ENCODE assay signal across 8 cellular contexts in genomic region chr13:32811297-32811800, GRCh38.
DNase-seq lines count a peak whose midpoint lies in the region; ATAC-seq and TF ChIP-seq lines count a peak whose summit lies in the region.

No MANE protein-coding gene starts in this region.

- no peak overlapping the region for H3K4me3 ChIP-seq in NB4 (ENCODE audit: low read depth, low read length)
- H3K4me3 ChIP-seq in fibroblast of mammary gland (ENCODE audit: control insufficient read depth, low read depth, low read length), result no peak overlapping the region
- no peak overlapping the region for H3K4me3 ChIP-seq in HAP-1
- H3K4me3 ChIP-seq in left lung, result no peak overlapping the region

- H3K4me1 ChIP-seq in HAP-1 (no peaks in the 10 kb centered on the region), left lung (no peaks in the 10 kb centered on the region)

- H3K27ac ChIP-seq in left lung, result no peak overlapping the region

- no peak for TF ChIP-seq POLR2A in NB4 (IDR thresholded peaks at IDR 0.05; ENCODE audit: extremely low read depth, insufficient read length)

- H3K36me3 ChIP-seq in HAP-1 (replicated peaks) (no peaks in the 10 kb centered on the region), left lung (no peaks in the 10 kb centered on the region)

- no peak for TF ChIP-seq CTCF in GM13977 (IDR thresholded peaks at IDR 0.05; ENCODE audit: extremely low read depth, insufficient read depth, missing control alignments)
- no peak for TF ChIP-seq CTCF in NB4 (IDR thresholded peaks at IDR 0.05; ENCODE audit: low read depth, low read length)
- no peak for TF ChIP-seq CTCF in fibroblast of mammary gland (conservative IDR thresholded peaks at IDR 0.05; ENCODE audit: control insufficient read depth, insufficient read depth, low read depth, low read length)
- TF ChIP-seq CTCF in left lung (IDR thresholded peaks at IDR 0.05), result no peak

- H3K9me3 ChIP-seq in HAP-1 (no peaks in the 10 kb centered on the region), left lung (no peaks in the 10 kb centered on the region)

- in situ Hi-C loops in GM13977 (cut with MboI; ENCODE audit: low pct_unique_long_range_greater_than_20kb, low sequenced_read_pairs, unreplicated experiment), result no loop called here
- in situ Hi-C loops in HAP-1 (cut with MboI; ENCODE audit: low sequenced_read_pairs), result no loop called here

- intact Hi-C loops in left lung (cut with DNase I), result no loop called here

- no peaks in the 10 kb centered on the region for H3K27me3 ChIP-seq in HAP-1 (ENCODE audit: low read depth)
- no peaks in the 10 kb centered on the region for H3K27me3 ChIP-seq in left lung

- DNase-seq in GM13977 (ENCODE audit: low spot score), result peak; percentile 53
- DNase-seq in NB4 (ENCODE audit: low read depth), result peak; percentile 62
- peak; percentile 35 for DNase-seq in fibroblast of mammary gland (ENCODE audit: low read depth)
- DNase-seq in activated CD8-positive, alpha-beta memory T cell treated with anti-CD3 and anti-CD28 coated beads for 24 hours, result no peak
- DNase-seq in HAP-1 (ENCODE audit: low spot score in 2 of 2), result no peak
- DNase-seq in left lung, result no peak

- ATAC-seq in GM21723 (IDR thresholded peaks at IDR 0.05; ENCODE audit: unreplicated experiment) (peak; percentile 88), HG02588 (IDR thresholded peaks at IDR 0.05; ENCODE audit: unreplicated experiment) (no peak), left lung (no peak)

Comparison
In these comparisons a context has a peak if more than half of its experiments do, and no peak if none do; other contexts are left out.
1. DNase-seq: peak in GM13977 (single experiment), NB4 (single experiment) and fibroblast of mammary gland (single experiment); none in activated CD8-positive, alpha-beta memory T cell treated with anti-CD3 and anti-CD28 coated beads for 24 hours (single experiment), HAP-1 (0 of 2) and left lung (0 of 2).